8 cellular contexts compared by ENCODE assay signal in genomic region chr12:118060301-118061010, GRCh38. TPM values are rescaled to one million over a fixed set of nuclear protein-coding genes. Genes with fewer than 3 reads are reported as not detected.
DNase-seq lines count a peak whose midpoint lies in the region; ATAC-seq and TF ChIP-seq lines count a peak whose summit lies in the region.

No MANE protein-coding gene starts in this region.

- no TSS peak for BruUV-seq in MCF 10A (replicated peaks; lab: Mats Ljungman, UMichigan)

- H3K4me1 Mint-ChIP-seq in MCF 10A (ENCODE audit: insufficient read depth, unreplicated experiment) (peaks cover 27% of the 10 kb centered on the region), immature natural killer cell (peaks cover 46 to 48% of the 10 kb centered on the region in 2 donors)

- in situ Hi-C loops in G401 (cut with HindIII; ENCODE audit: low sequenced_read_pairs), result no loop called here

- no peak for TF ChIP-seq CTCF in MCF 10A (IDR thresholded peaks at IDR 0.05; ENCODE audit: unreplicated experiment)

- POLR2A ChIA-PET in MCF 10A (lab: Yijun Ruan, JAX), result interaction anchor here (0.7 to 6.6 kb wide), 8 partner anchors 7 to 895 kb away, joined by 3 to 49 read pairs (median 5); partner anchors contain the start of genes PEBP1, RFC5, SUDS3 and VSIG10

- H3K27ac Mint-ChIP-seq in MCF 10A (ENCODE audit: low read depth, unreplicated experiment) (peak overlapping the region; percentile 93), immature natural killer cell (peak overlapping the region; percentile 91 to 97 (median 94))

- H3K36me3 Mint-ChIP-seq in MCF 10A (ENCODE audit: insufficient read depth, unreplicated experiment) (peaks cover 18% of the 10 kb centered on the region), immature natural killer cell (no peaks in the 10 kb centered on the region)

- peak overlapping the region; percentile 77 for H3K9ac ChIP-seq in SK-N-MC (ENCODE audit: insufficient read length)
- peak overlapping the region; percentile 98 for H3K9ac ChIP-seq in skeletal muscle satellite cell (ENCODE audit: low read depth, low read length)

- peak overlapping the region; percentile 85 for H3K27ac ChIP-seq in SK-N-MC

- intact Hi-C loops in MCF 10A (cut with micrococcal nuclease), result loop anchor here (1.0 to 5.0 kb wide), 4 partner anchors 8 to 317 kb away; partner anchors contain the start of genes RFC5 and SUDS3

- peak overlapping the region; percentile 96 for H3K4me2 ChIP-seq in skeletal muscle satellite cell (ENCODE audit: low read length)

- CTCF ChIA-PET in MCF 10A (lab: Yijun Ruan, JAX), result interaction anchor here (0.8 to 1.6 kb wide), 3 partner anchors 20 to 210 kb away, joined by 3 to 4 read pairs (median 3); no protein-coding TSS in a partner anchor

- no peaks in the 10 kb centered on the region for H3K27me3 Mint-ChIP-seq in MCF 10A (ENCODE audit: insufficient read depth, unreplicated experiment)
- peaks cover 5 to 33% (median 13%) of the 10 kb centered on the region in 3 donors for H3K27me3 Mint-ChIP-seq in immature natural killer cell (ENCODE audit: low read depth in 3 of 3)

- H3K9me3 Mint-ChIP-seq in MCF 10A (ENCODE audit: unreplicated experiment) (no peaks in the 10 kb centered on the region), immature natural killer cell (no peaks in the 10 kb centered on the region)

- H3K4me3 ChIP-seq in SK-N-MC (peak overlapping the region; percentile 87), skeletal muscle satellite cell (ENCODE audit: low read length) (peak overlapping the region; percentile 81)

- H3K4me1 ChIP-seq in skeletal muscle satellite cell (ENCODE audit: control insufficient read depth, insufficient read depth, low read length), result peaks cover 27% of the 10 kb centered on the region

- peak; percentile 44 for ATAC-seq in HG02763 (IDR thresholded peaks at IDR 0.05; ENCODE audit: unreplicated experiment)

- DNase-seq in G401 (ENCODE audit: low spot score), result peak; percentile 62
- DNase-seq in SK-N-MC (ENCODE audit: low read depth, low spot score), result no peak
- DNase-seq in MCF 10A (ENCODE audit: unreplicated experiment), result no peak
- peak; percentile 48 to 60 (median 52) for DNase-seq in immature natural killer cell
- no peak for DNase-seq in NCI-H1930 (lab: John Stamatoyannopoulos, UW)
- no peak for DNase-seq in SKM-1 treated with dmso at 0.1 percent for 144 hours (lab: John Stamatoyannopoulos, UW; ENCODE audit: unreplicated experiment)

- H3K9me3 ChIP-seq in SK-N-MC (ENCODE audit: low read depth, low read length) (no peaks in the 10 kb centered on the region), skeletal muscle satellite cell (replicated peaks; ENCODE audit: low read length) (no peaks in the 10 kb centered on the region)

- H3K27me3 ChIP-seq in skeletal muscle satellite cell (ENCODE audit: control insufficient read depth, insufficient read depth, low read length), result no peaks in the 10 kb centered on the region

- H3K36me3 ChIP-seq in SK-N-MC (ENCODE audit: insufficient read depth, low read length) (no peaks in the 10 kb centered on the region), skeletal muscle satellite cell (ENCODE audit: insufficient read depth, low read length) (peaks cover 4% of the 10 kb centered on the region)

- H3K4me3 Mint-ChIP-seq in MCF 10A (ENCODE audit: unreplicated experiment) (peak overlapping the region; percentile 89), immature natural killer cell (peak overlapping the region; percentile 84 to 92 (median 89))

RNA-seq across cellular contexts. Expression of gene WSB2, which starts 0.5 kb away (rescaled TPM):
- total RNA-seq in G401 (2014; rRNA removed; shearing (Covaris generic)), result 120 and 139 TPM in 2 replicates
- total RNA-seq in MCF 10A (2022), result 55.9 and 99.8 TPM in 2 replicates
- 10 to 100 TPM; 18.7 to 20.3 (median 18.8) TPM for polyA plus RNA-seq in immature natural killer cell
- total RNA-seq in skeletal muscle satellite cell (2012; rRNA removed), result 121 and 142 TPM in 2 replicates

RNA-seq across cellular contexts. Expression of gene VSIG10, which starts 43.4 kb away (rescaled TPM):
- total RNA-seq in G401 (2014; rRNA removed; shearing (Covaris generic)), result 24.2 and 32.2 TPM in 2 replicates
- 10.9 and 17.3 TPM in 2 replicates for total RNA-seq in MCF 10A (2022)
- polyA plus RNA-seq in immature natural killer cell, result 1 to 10 TPM in 2 of 3 donors, under 1 TPM in 1; 0.24 to 1.6 (median 1.0) TPM
- 12.2 and 25.3 TPM in 2 replicates for total RNA-seq in skeletal muscle satellite cell (2012; rRNA removed)

RNA-seq across cellular contexts. Expression of gene RFC5, which starts 44.0 kb away (rescaled TPM):
- 61.6 and 64.0 TPM in 2 replicates for total RNA-seq in G401 (2014; rRNA removed; shearing (Covaris generic))
- 10.1 and 13.9 TPM in 2 replicates for total RNA-seq in MCF 10A (2022)
- 10 to 100 TPM; 14.3 to 25.5 (median 16.9) TPM for polyA plus RNA-seq in immature natural killer cell
- total RNA-seq in skeletal muscle satellite cell (2012; rRNA removed), result 16.7 and 21.6 TPM in 2 replicates

Comparison
In these comparisons a context has a peak if more than half of its experiments do, and no peak if none do; other contexts are left out.
1. DNase-seq: peak in G401 (single experiment) and immature natural killer cell (3 of 3); none in SK-N-MC (single experiment), MCF 10A (single experiment), NCI-H1930 (0 of 2) and SKM-1 treated with dmso at 0.1 percent for 144 hours (single experiment).